Comparison of ENCODE assay signal across 21 cellular contexts in genomic region chr6:95232477-95232876, GRCh38.
"Had no signal": no experiment of that assay in that cellular context is flagged by ENCODE, and none has a peak within 500 bp of the region (broad histone marks: within the 10 kb centered on the region; RNA-seq: fewer than 3 reads in every experiment).

No MANE protein-coding gene starts in this region.

- H3K27me3 Mint-ChIP-seq: naive thymus-derived CD8-positive, alpha-beta T cell; stimulated activated naive B cell treated with anti-CD40 and anti-IgM and Interleukin-4, amounts not matched to agents 10 μg/mL and 1 μg/mL and 100 μg/mL, for 72 hours; stimulated activated naive CD8-positive, alpha-beta T cell treated with anti-CD3 and anti-CD28 coated beads, Interleukin-15, amount 100 ng/mL, for 72 hours had no signal

- H3K9me3 Mint-ChIP-seq: stimulated activated naive B cell treated with anti-CD40 and anti-IgM and Interleukin-4, amounts not matched to agents 10 μg/mL and 1 μg/mL and 100 μg/mL, for 72 hours; stimulated activated naive CD8-positive, alpha-beta T cell treated with anti-CD3 and anti-CD28 coated beads, Interleukin-15, amount 100 ng/mL, for 72 hours had no signal

- H3K9me3 ChIP-seq: esophagus muscularis mucosa, mucosa of descending colon, neutrophil, psoas muscle, right lobe of liver had no signal

- DNase-seq: cortex of kidney; dorsolateral prefrontal cortex; effector CD8-positive, alpha-beta T cell; foreskin fibroblast; immature natural killer cell; kidney; left colon; mucosa of descending colon; naive thymus-derived CD8-positive, alpha-beta T cell; psoas muscle; retina; right lobe of liver; stimulated activated CD4-positive, alpha-beta T cell treated with anti-CD3 and anti-CD28 coated beads, Interleukin-2, amount 100 ng/mL, for 24 hours; stimulated activated CD4-positive, alpha-beta T cell treated with anti-CD3 and anti-CD28 coated beads, Interleukin-4, amount 100 ng/mL, for 4 hours; stimulated activated naive B cell treated with anti-CD40 and anti-IgM and Interleukin-4, amounts not matched to agents 10 μg/mL and 1 μg/mL and 100 μg/mL, for 72 hours; stimulated activated naive CD8-positive, alpha-beta T cell treated with anti-CD3 and anti-CD28 coated beads, Interleukin-15, amount 100 ng/mL, for 72 hours; substantia nigra had no signal

- H3K36me3 Mint-ChIP-seq: immature natural killer cell; naive thymus-derived CD8-positive, alpha-beta T cell; stimulated activated naive B cell treated with anti-CD40 and anti-IgM and Interleukin-4, amounts not matched to agents 10 μg/mL and 1 μg/mL and 100 μg/mL, for 72 hours had no signal

- ATAC-seq: left colon; mucosa of descending colon; naive thymus-derived CD8-positive, alpha-beta T cell; psoas muscle; right lobe of liver; stimulated activated naive B cell treated with anti-CD40 and anti-IgM and Interleukin-4, amounts not matched to agents 10 μg/mL and 1 μg/mL and 100 μg/mL, for 72 hours; stimulated activated naive CD8-positive, alpha-beta T cell treated with anti-CD3 and anti-CD28 coated beads, Interleukin-15, amount 100 ng/mL, for 72 hours had no signal

- H3K4me1 Mint-ChIP-seq: immature natural killer cell; naive thymus-derived CD8-positive, alpha-beta T cell; stimulated activated naive B cell treated with anti-CD40 and anti-IgM and Interleukin-4, amounts not matched to agents 10 μg/mL and 1 μg/mL and 100 μg/mL, for 72 hours; stimulated activated naive CD8-positive, alpha-beta T cell treated with anti-CD3 and anti-CD28 coated beads, Interleukin-15, amount 100 ng/mL, for 72 hours had no signal

- H3K36me3 ChIP-seq: esophagus muscularis mucosa, neutrophil, right lobe of liver had no signal

- H3K27ac ChIP-seq: dorsolateral prefrontal cortex, epithelial cell of prostate, esophagus muscularis mucosa, neutrophil, psoas muscle, right lobe of liver, skin epidermis had no signal

- H3K27ac Mint-ChIP-seq: immature natural killer cell; naive thymus-derived CD8-positive, alpha-beta T cell; stimulated activated naive B cell treated with anti-CD40 and anti-IgM and Interleukin-4, amounts not matched to agents 10 μg/mL and 1 μg/mL and 100 μg/mL, for 72 hours; stimulated activated naive CD8-positive, alpha-beta T cell treated with anti-CD3 and anti-CD28 coated beads, Interleukin-15, amount 100 ng/mL, for 72 hours had no signal

- H3K4me3 ChIP-seq: dorsolateral prefrontal cortex, esophagus muscularis mucosa, mucosa of descending colon, psoas muscle, right lobe of liver, skin epidermis had no signal

- H3K4me3 Mint-ChIP-seq: immature natural killer cell; naive thymus-derived CD8-positive, alpha-beta T cell; stimulated activated naive B cell treated with anti-CD40 and anti-IgM and Interleukin-4, amounts not matched to agents 10 μg/mL and 1 μg/mL and 100 μg/mL, for 72 hours; stimulated activated naive CD8-positive, alpha-beta T cell treated with anti-CD3 and anti-CD28 coated beads, Interleukin-15, amount 100 ng/mL, for 72 hours had no signal
